ENCODE assay signal across 22 cellular contexts in the genomic region with DNA sequence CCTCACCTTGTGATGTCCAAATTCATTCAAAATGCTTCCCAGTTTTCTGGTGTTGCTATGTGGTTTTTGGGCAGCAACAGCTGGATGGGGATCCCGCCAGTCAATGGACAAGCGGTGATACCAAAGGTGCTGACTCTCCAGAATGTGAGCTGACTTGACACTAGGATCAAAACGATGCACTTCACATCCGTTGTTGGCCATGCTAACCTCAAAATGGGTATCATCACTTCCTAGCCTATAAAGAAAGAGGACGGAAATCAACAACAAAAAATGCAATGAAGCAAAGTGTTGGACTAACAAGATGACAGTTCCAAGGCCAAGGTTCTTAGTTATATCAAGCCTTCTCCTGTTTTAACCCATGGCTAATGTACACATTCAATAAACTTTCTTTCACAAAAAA. TPM values are rescaled to one million over a fixed set of nuclear protein-coding genes. Genes with fewer than 3 reads are reported as not detected.
"Had no signal": no experiment of that assay in that cellular context is flagged by ENCODE, and none has a peak within 500 bp of the region (broad histone marks: within the 10 kb centered on the region; RNA-seq: fewer than 3 reads in every experiment).

No MANE protein-coding gene starts in this region.

- H3K4me3 ChIP-seq: esophagus squamous epithelium, lung, psoas muscle, right lobe of liver, spleen, stomach, thoracic aorta, transverse colon had no signal

- H3K9me3 Mint-ChIP-seq: dendritic cell treated with granulocyte-macrophage colony-stimulating factor and Interleukin-4, amounts not matched to agents 40 ng/mL and 50 ng/mL, for 4 days had no signal

- ATAC-seq: left colon, left ventricle myocardium superior, psoas muscle, right lobe of liver had no signal

- H3K4me3 Mint-ChIP-seq: dendritic cell treated with granulocyte-macrophage colony-stimulating factor and Interleukin-4, amounts not matched to agents 40 ng/mL and 50 ng/mL, for 4 days had no signal

- FAIRE-seq: colon had no signal

- H3K4me1 ChIP-seq: psoas muscle, right lobe of liver, transverse colon had no signal

- H3K27ac ChIP-seq: esophagus squamous epithelium, neutrophil, psoas muscle, right lobe of liver, spleen, stomach, thoracic aorta, transverse colon had no signal

- H3K9me3 ChIP-seq: esophagus squamous epithelium, neutrophil, psoas muscle, right lobe of liver, spleen, stomach, thoracic aorta, transverse colon had no signal

- H3K27ac Mint-ChIP-seq: dendritic cell treated with granulocyte-macrophage colony-stimulating factor and Interleukin-4, amounts not matched to agents 40 ng/mL and 50 ng/mL, for 4 days had no signal

- H3K36me3 ChIP-seq: esophagus squamous epithelium, neutrophil, right lobe of liver, spleen, stomach, thoracic aorta, transverse colon had no signal

- H3K27me3 ChIP-seq: esophagus squamous epithelium, neutrophil, right lobe of liver, transverse colon had no signal

- DNase-seq: esophagus squamous epithelium; foreskin fibroblast; left colon; left ventricle myocardium superior; mesenchymal stem cell; midbrain; psoas muscle; retina; right lobe of liver; spleen; stimulated activated CD4-positive, alpha-beta T cell treated with anti-CD3 and anti-CD28 coated beads, Interleukin-15, amount 100 ng/mL, for 24 hours; stimulated activated CD4-positive, alpha-beta T cell treated with anti-CD3 and anti-CD28 coated beads, Interleukin-1b, Interleukin-23, amount 100 ng/mL, for 48 hours; stimulated activated CD4-positive, alpha-beta T cell treated with anti-CD3 and anti-CD28 coated beads, Interleukin-4, amount 100 ng/mL, for 4 hours; stimulated activated naive CD4-positive, alpha-beta T cell; stomach; substantia nigra; transverse colon had no signal

RNA-seq across cellular contexts. Expression of a gene that starts 59.2 kb away (rescaled TPM):
- total RNA-seq: psoas muscle had no signal
